Comparison of ENCODE assay signal across 7 cellular contexts in the genomic region with DNA sequence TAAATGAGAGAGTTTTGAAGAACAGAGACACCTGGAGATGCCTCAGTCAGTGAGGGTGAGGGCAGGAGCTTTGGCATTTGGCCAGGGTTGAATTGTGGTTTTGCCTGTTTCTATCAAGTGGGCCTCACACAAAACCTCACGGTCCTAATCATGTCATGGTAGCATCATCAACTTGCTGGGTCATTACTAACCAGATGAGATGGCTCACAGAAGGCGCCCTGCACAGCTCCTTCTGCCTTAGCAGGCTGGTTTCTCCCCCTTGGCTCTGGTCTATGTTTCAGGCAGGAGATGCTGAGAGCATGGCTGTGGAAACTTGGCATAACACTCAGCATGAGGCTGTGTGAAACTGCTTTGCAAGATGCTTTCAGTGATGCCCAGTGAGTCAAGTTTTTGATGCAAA.
DNase-seq lines count a peak whose midpoint lies in the region; ATAC-seq and TF ChIP-seq lines count a peak whose summit lies in the region.

No MANE protein-coding gene starts in this region.

- H3K27me3 ChIP-seq in Loucy (ENCODE audit: insufficient read depth, low read length, poor library complexity, severe bottlenecking), result no peaks in the 10 kb centered on the region
- no peaks in the 10 kb centered on the region for H3K27me3 ChIP-seq in prostate gland (replicated peaks; ENCODE audit: insufficient read depth)

- H3K4me3 Mint-ChIP-seq in activated T-cell treated with anti-CD3 and anti-CD28 coated beads, Interleukin-2, amount 50 U/mL, for 24 hours, result no peak overlapping the region

- TF ChIP-seq CTCF in Loucy (conservative IDR thresholded peaks at IDR 0.05; ENCODE audit: low read length) (no peak), prostate gland (IDR thresholded peaks at IDR 0.05) (no peak)

- no peaks in the 10 kb centered on the region for H3K9me3 Mint-ChIP-seq in activated T-cell treated with anti-CD3 and anti-CD28 coated beads, Interleukin-2, amount 50 U/mL, for 24 hours

- H3K4me1 ChIP-seq in Loucy (ENCODE audit: insufficient read depth, low read length, poor library complexity, severe bottlenecking) (peaks cover 15% of the 10 kb centered on the region), prostate gland (replicated peaks) (no peaks in the 10 kb centered on the region)

- ATAC-seq in GM18502 (IDR thresholded peaks at IDR 0.05; ENCODE audit: poor library complexity, unreplicated experiment), result peak; percentile 74
- ATAC-seq in GM21737 (IDR thresholded peaks at IDR 0.05; ENCODE audit: unreplicated experiment), result peak; percentile 71
- ATAC-seq in esophagus mucosa, result no peak

- peak overlapping the region; percentile 30 for H3K4me2 ChIP-seq in Loucy (ENCODE audit: low read depth, low read length, poor library complexity, severe bottlenecking)

- peaks cover 24% of the 10 kb centered on the region for H3K4me1 Mint-ChIP-seq in activated T-cell treated with anti-CD3 and anti-CD28 coated beads, Interleukin-2, amount 50 U/mL, for 24 hours (ENCODE audit: low read depth)

- no peaks in the 10 kb centered on the region for H3K9me3 ChIP-seq in Loucy (ENCODE audit: insufficient read depth, low read depth, low read length)
- no peaks in the 10 kb centered on the region for H3K9me3 ChIP-seq in prostate gland

- H3K36me3 ChIP-seq in Loucy (ENCODE audit: insufficient read depth, low read length) (peaks cover 13% of the 10 kb centered on the region; the same call in 1 of the 2 replicates), prostate gland (no peaks in the 10 kb centered on the region)

- no peak overlapping the region for H3K27ac ChIP-seq in prostate gland

- H3K27me3 Mint-ChIP-seq in activated T-cell treated with anti-CD3 and anti-CD28 coated beads, Interleukin-2, amount 50 U/mL, for 24 hours, result no peaks in the 10 kb centered on the region

- no peaks in the 10 kb centered on the region for H3K9me2 ChIP-seq in Loucy (replicated peaks; ENCODE audit: low read depth, low read length)

- intact Hi-C loops in prostate gland (cut with DNase I), result no loop called here

- no peaks in the 10 kb centered on the region for H3F3A ChIP-seq in Loucy (ENCODE audit: low read depth)

- DNase-seq in activated T-cell treated with anti-CD3 and anti-CD28 coated beads, Interleukin-2, amount 50 U/mL, for 24 hours, result peak; percentile 46
- DNase-seq in stimulated activated CD4-positive, alpha-beta T cell treated with anti-CD3 and anti-CD28 coated beads, Interleukin-12 subunit alpha, Interleukin-12 subunit beta, amount 100 ng/mL, for 48 hours (ENCODE audit: low read depth in 2 of 3, low spot score in 1 of 3), result peak; percentile 44 to 52 (median 45)
- DNase-seq in prostate gland (ENCODE audit: low spot score), result no peak

- no peak overlapping the region for H3K9ac ChIP-seq in Loucy (ENCODE audit: low read depth, low read length, poor library complexity, severe bottlenecking)

- H4K20me1 ChIP-seq in Loucy (ENCODE audit: insufficient read depth, low read length, poor library complexity, severe bottlenecking), result no peaks in the 10 kb centered on the region

- 57% methylated on average over 2 of the region's 2 CpGs for WGBS in prostate gland

- H3K27ac Mint-ChIP-seq in activated T-cell treated with anti-CD3 and anti-CD28 coated beads, Interleukin-2, amount 50 U/mL, for 24 hours, result peak overlapping the region; percentile 22

- H3K4me3 ChIP-seq in Loucy (ENCODE audit: low read length, poor library complexity, severe bottlenecking), result no peak overlapping the region
- no peak overlapping the region for H3K4me3 ChIP-seq in prostate gland

- H2AFZ ChIP-seq in Loucy (ENCODE audit: low read length), result no peak overlapping the region

- H3K79me2 ChIP-seq in Loucy (ENCODE audit: insufficient read depth, low read length), result no peaks in the 10 kb centered on the region

- no peak for TF ChIP-seq POLR2A in prostate gland (IDR thresholded peaks at IDR 0.05)

- no peaks in the 10 kb centered on the region for H3K36me3 Mint-ChIP-seq in activated T-cell treated with anti-CD3 and anti-CD28 coated beads, Interleukin-2, amount 50 U/mL, for 24 hours (ENCODE audit: low read depth)
